8 cellular contexts compared by ENCODE assay signal in genomic region chr14:93332032-93332852, GRCh38. TPM values are rescaled to one million over a fixed set of nuclear protein-coding genes. Genes with fewer than 3 reads are reported as not detected.
DNase-seq lines count a peak whose midpoint lies in the region; ATAC-seq and TF ChIP-seq lines count a peak whose summit lies in the region.

No MANE protein-coding gene starts in this region.

- H3K27me3 ChIP-seq in GM23338 (ENCODE audit: insufficient read depth) (no peaks in the 10 kb centered on the region), muscle layer of duodenum (ENCODE audit: low read depth, low read length) (no peaks in the 10 kb centered on the region), subcutaneous abdominal adipose tissue (ENCODE audit: control insufficient read depth in 5 of 5, insufficient read depth in 4 of 5, low read length in 5 of 5) (no peaks in the 10 kb centered on the region)

- H3K9me3 ChIP-seq in muscle layer of duodenum (ENCODE audit: control insufficient read depth in 1 of 2, low read length in 2 of 2) (peaks cover 0 to 4% of the 10 kb centered on the region in 2 donors), subcutaneous abdominal adipose tissue (ENCODE audit: control insufficient read depth in 5 of 5, low read length in 5 of 5) (no peaks in the 10 kb centered on the region)

- peak overlapping the region; percentile 61; the same call in 1 of the 2 replicates for H3K27ac Mint-ChIP-seq in GM23338
- H3K27ac Mint-ChIP-seq in activated CD4-positive, alpha-beta memory T cell treated with anti-CD3 and anti-CD28 coated beads for 36 hours, result peak overlapping the region; percentile 83

- peak overlapping the region; percentile 71 to 93 (median 89) for H3K9ac ChIP-seq in subcutaneous abdominal adipose tissue (ENCODE audit: low read length in 5 of 5)

- H3K4me3 Mint-ChIP-seq in GM23338, result peak overlapping the region; percentile 93
- peak overlapping the region; percentile 83 for H3K4me3 Mint-ChIP-seq in activated CD4-positive, alpha-beta memory T cell treated with anti-CD3 and anti-CD28 coated beads for 36 hours

- peak overlapping the region; percentile 85 for H2AFZ ChIP-seq in GM23338

- DNase-seq in NCI-H2081 (lab: John Stamatoyannopoulos, UW) (peak; percentile 16 to 62), NCI-H2081 treated with DMSO at 0.1 percent for 48 hours (lab: John Stamatoyannopoulos, UW) (no peak), GM23338 (ENCODE audit: low spot score) (peak; percentile 74), Kasumi-1 (lab: John Stamatoyannopoulos, UW) (peak; percentile 41 to 43)
- DNase-seq in activated CD4-positive, alpha-beta memory T cell treated with anti-CD3 and anti-CD28 coated beads for 36 hours, result peak; percentile 41

- no peak for TF ChIP-seq CTCF in GM23338 (conservative IDR thresholded peaks at IDR 0.05; ENCODE audit: low read depth in 2 of 2)

- peaks cover 13% of the 10 kb centered on the region for H3K27me3 Mint-ChIP-seq in GM23338 (ENCODE audit: insufficient read depth, low read depth, poor library complexity)
- H3K27me3 Mint-ChIP-seq in activated CD4-positive, alpha-beta memory T cell treated with anti-CD3 and anti-CD28 coated beads for 36 hours, result no peaks in the 10 kb centered on the region

- CTCF ChIA-PET in activated CD4-positive, alpha-beta memory T cell treated with anti-CD3 and anti-CD28 coated beads for 36 hours (lab: Charles Lee), result interaction anchor here (2.0 kb wide), 1 partner anchor 125 kb away, joined by 6 read pairs; the partner anchor contains the start of genes GON7 and UBR7

- H3K4me1 Mint-ChIP-seq in GM23338, result peaks cover 40% of the 10 kb centered on the region
- H3K4me1 Mint-ChIP-seq in activated CD4-positive, alpha-beta memory T cell treated with anti-CD3 and anti-CD28 coated beads for 36 hours (ENCODE audit: low read depth), result peaks cover 48% of the 10 kb centered on the region

- peaks cover 50% of the 10 kb centered on the region for H3K79me2 ChIP-seq in GM23338 (replicated peaks; ENCODE audit: insufficient read depth)

- ATAC-seq in GM23338 (peak; percentile 88), esophagus mucosa (peak; percentile 79)

- H3K4me3 ChIP-seq in GM23338 (peak overlapping the region; percentile 87), muscle layer of duodenum (ENCODE audit: low read depth in 1 of 2, low read length in 2 of 2) (peak overlapping the region; percentile 72 to 89), subcutaneous abdominal adipose tissue (ENCODE audit: low read depth in 1 of 5, low read length in 5 of 5) (peak overlapping the region; percentile 83 to 92 (median 87))

- H3K36me3 Mint-ChIP-seq in GM23338 (ENCODE audit: low read depth), result peaks cover 19% of the 10 kb centered on the region
- H3K36me3 Mint-ChIP-seq in activated CD4-positive, alpha-beta memory T cell treated with anti-CD3 and anti-CD28 coated beads for 36 hours, result no peaks in the 10 kb centered on the region

- H3K9me2 ChIP-seq in GM23338 (ENCODE audit: insufficient read depth), result no peaks in the 10 kb centered on the region

- 0 out of 2 replicates have a peak, but pooled peaks cover 4% of the 10 kb centered on the region for H3F3A ChIP-seq in GM23338 (replicated peaks; ENCODE audit: low read depth)

- peaks cover 10% of the 10 kb centered on the region for H3K36me3 ChIP-seq in GM23338 (ENCODE audit: insufficient read depth)
- peaks cover 0 to 3% of the 10 kb centered on the region in 2 donors for H3K36me3 ChIP-seq in muscle layer of duodenum (ENCODE audit: control insufficient read depth in 1 of 2, insufficient read depth in 2 of 2, low read length in 2 of 2)
- H3K36me3 ChIP-seq in subcutaneous abdominal adipose tissue (ENCODE audit: control insufficient read depth in 5 of 5, insufficient read depth in 5 of 5, low read length in 5 of 5), result no peaks in the 10 kb centered on the region

- H3K27ac ChIP-seq in GM23338 (ENCODE audit: low read depth), result peak overlapping the region; percentile 86
- peak overlapping the region; percentile 34 for H3K27ac ChIP-seq in muscle layer of duodenum (ENCODE audit: low read length)
- H3K27ac ChIP-seq in subcutaneous abdominal adipose tissue (ENCODE audit: low read depth, low read length), result peak overlapping the region; percentile 95

- peaks cover 35% of the 10 kb centered on the region for H4K20me1 ChIP-seq in GM23338 (replicated peaks; ENCODE audit: insufficient read depth)

- H3K9me3 Mint-ChIP-seq in GM23338, result peaks cover 16% of the 10 kb centered on the region
- peaks cover 4% of the 10 kb centered on the region for H3K9me3 Mint-ChIP-seq in activated CD4-positive, alpha-beta memory T cell treated with anti-CD3 and anti-CD28 coated beads for 36 hours

- H3K4me2 ChIP-seq in GM23338, result peak overlapping the region; percentile 92

- POLR2A ChIA-PET in activated CD4-positive, alpha-beta memory T cell treated with anti-CD3 and anti-CD28 coated beads for 36 hours (lab: Charles Lee), result no interaction called here

- intact Hi-C loops in activated CD4-positive, alpha-beta memory T cell treated with anti-CD3 and anti-CD28 coated beads for 36 hours (cut with micrococcal nuclease), result loop anchor here (2.0 to 10.0 kb wide), 3 partner anchors 125 to 843 kb away; partner anchors contain the start of genes GON7, ITPK1, PPP4R4 and UBR7

- H3K4me1 ChIP-seq in GM23338 (ENCODE audit: insufficient read depth) (peaks cover 28% of the 10 kb centered on the region; the same call in 1 of the 2 replicates), muscle layer of duodenum (ENCODE audit: control insufficient read depth in 1 of 2, insufficient read depth in 2 of 2, low read length in 2 of 2) (peaks cover 9 to 26% of the 10 kb centered on the region in 2 donors), subcutaneous abdominal adipose tissue (ENCODE audit: control insufficient read depth in 5 of 5, insufficient read depth in 5 of 5, low read length in 5 of 5) (peaks cover 3 to 37% (median 31%) of the 10 kb centered on the region in 5 donors)

TF ChIP-seq in GM23338, 12 proteins besides CTCF, POLR2A, EP300 and RAD21 (continues in another document):
- no peak for TF ChIP-seq ZNF114 (CRISPR knock-in tag; IDR thresholded peaks at IDR 0.05)
- no peak for TF ChIP-seq NANOG (IDR thresholded peaks at IDR 0.05; ENCODE audit: borderline replicate concordance)
- no peak for TF ChIP-seq JUNB (IDR thresholded peaks at IDR 0.05; ENCODE audit: unreplicated experiment)
- TF ChIP-seq EZH2 (IDR thresholded peaks at IDR 0.05; ENCODE audit: low read depth, unreplicated experiment), result no peak
- no peak for TF ChIP-seq ZNF331 (CRISPR knock-in tag; IDR thresholded peaks at IDR 0.05; ENCODE audit: low read depth)
- TF ChIP-seq STAT1 (IDR thresholded peaks at IDR 0.05; ENCODE audit: unreplicated experiment), result no peak
- no peak for TF ChIP-seq EZH2phosphoT487 (IDR thresholded peaks at IDR 0.05; ENCODE audit: unreplicated experiment)
- TF ChIP-seq CREB1 (CRISPR knock-in tag; IDR thresholded peaks at IDR 0.05; ENCODE audit: low read depth), result no peak
- no peak for TF ChIP-seq ETS1 (IDR thresholded peaks at IDR 0.05)

RNA-seq across cellular contexts. Expression of gene BTBD7, which starts 0.6 kb away (rescaled TPM):
- 31.3 and 32.8 TPM in 2 replicates for total RNA-seq in GM23338 (2014; rRNA removed; shearing (Covaris generic))
- polyA plus RNA-seq in GM23338 (2016; fragmentation: Nextera tagmentation; extraction: Ambion mirVana), result 24.4 and 28.9 TPM in 2 replicates
- 1 to 10 TPM; 7.7 to 9.9 TPM for total RNA-seq in activated CD4-positive, alpha-beta memory T cell treated with anti-CD3 and anti-CD28 coated beads for 36 hours
- 26.6 TPM for total RNA-seq in esophagus mucosa

RNA-seq across cellular contexts. Expression of gene COX8C, which starts 14.7 kb away (rescaled TPM):
- not detected in 2 replicates for total RNA-seq in GM23338 (2014; rRNA removed; shearing (Covaris generic))
- polyA plus RNA-seq in GM23338 (2016; fragmentation: Nextera tagmentation; extraction: Ambion mirVana), result 0.73 TPM in 1 of 2 replicates, not detected in the other
- not detected for total RNA-seq in activated CD4-positive, alpha-beta memory T cell treated with anti-CD3 and anti-CD28 coated beads for 36 hours
- not detected for total RNA-seq in esophagus mucosa

Comparison
In these comparisons a context has a peak if more than half of its experiments do, and no peak if none do; other contexts are left out.
1. H3K27ac ChIP-seq: peak in every context shown above with its lines; median percentile 95 in subcutaneous abdominal adipose tissue; 86 in GM23338; 34 in muscle layer of duodenum.